In the genomic region with DNA sequence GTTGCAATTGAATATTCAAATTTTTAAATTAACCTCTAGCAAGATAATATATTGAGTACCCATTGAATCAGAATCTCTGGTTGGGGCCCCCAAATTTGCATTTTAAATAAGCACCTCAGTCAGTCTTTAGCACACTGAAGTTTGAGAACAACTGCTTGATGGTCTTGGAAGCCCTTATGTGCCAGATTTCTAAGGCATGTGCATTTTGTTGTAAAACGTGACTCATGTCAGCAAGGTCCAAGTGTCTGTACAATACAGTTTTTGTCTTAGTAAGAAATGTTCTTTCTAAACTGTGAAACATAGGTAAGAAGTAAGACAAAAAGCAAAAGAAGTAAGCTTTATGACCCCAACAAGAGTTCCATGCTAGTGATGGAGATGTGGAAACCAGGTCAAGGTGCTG, we compare ENCODE assay signal across 16 cellular contexts. TPM values are rescaled to one million over a fixed set of nuclear protein-coding genes. Genes with fewer than 3 reads are reported as not detected.
DNase-seq lines count a peak whose midpoint lies in the region; ATAC-seq and TF ChIP-seq lines count a peak whose summit lies in the region.
"Had no signal": no experiment of that assay in that cellular context is flagged by ENCODE, and none has a peak within 500 bp of the region (broad histone marks: within the 10 kb centered on the region; RNA-seq: fewer than 3 reads in every experiment).

No MANE protein-coding gene starts in this region.

- POLR2A ChIA-PET in activated naive CD8-positive, alpha-beta T cell treated with anti-CD3 and anti-CD28 coated beads, Interleukin-2, amount 10 ng/mL, durations not matched to agents 7 days and 5 days (lab: Charles Lee): no interaction called here

- TF ChIP-seq CTCF in fibroblast of mammary gland (conservative IDR thresholded peaks at IDR 0.05; ENCODE audit: control insufficient read depth, insufficient read depth, low read depth, low read length) (no peak), mesothelial cell of epicardium (IDR thresholded peaks at IDR 0.05; ENCODE audit: unreplicated experiment) (no peak)

- H3K27me3 Mint-ChIP-seq in activated naive CD8-positive, alpha-beta T cell treated with anti-CD3 and anti-CD28 coated beads, Interleukin-2, amount 10 ng/mL, durations not matched to agents 7 days and 5 days: no peaks in the 10 kb centered on the region
- H3K27me3 Mint-ChIP-seq in activated naive CD8-positive, alpha-beta T cell treated with anti-CD3 and anti-CD28 coated beads, Interleukin-2, amount 50 U/mL, for 24 hours: no peaks in the 10 kb centered on the region
- H3K27me3 Mint-ChIP-seq in T-helper 17 cell: no peaks in the 10 kb centered on the region
- no peaks in the 10 kb centered on the region for H3K27me3 Mint-ChIP-seq in mesothelial cell of epicardium (ENCODE audit: low read depth)
- H3K27me3 Mint-ChIP-seq: B cell had no signal

- H3K27ac Mint-ChIP-seq in activated naive CD8-positive, alpha-beta T cell treated with anti-CD3 and anti-CD28 coated beads, Interleukin-2, amount 10 ng/mL, durations not matched to agents 7 days and 5 days: peak overlapping the region; percentile 15
- H3K27ac Mint-ChIP-seq in activated naive CD8-positive, alpha-beta T cell treated with anti-CD3 and anti-CD28 coated beads, Interleukin-2, amount 50 U/mL, for 24 hours: no peak overlapping the region
- peak overlapping the region; percentile 74 for H3K27ac Mint-ChIP-seq in T-helper 17 cell
- no peak overlapping the region for H3K27ac Mint-ChIP-seq in mesothelial cell of epicardium
- H3K27ac Mint-ChIP-seq: B cell had no signal

- peaks cover 8% of the 10 kb centered on the region for H3K4me1 Mint-ChIP-seq in activated naive CD8-positive, alpha-beta T cell treated with anti-CD3 and anti-CD28 coated beads, Interleukin-2, amount 10 ng/mL, durations not matched to agents 7 days and 5 days
- H3K4me1 Mint-ChIP-seq in activated naive CD8-positive, alpha-beta T cell treated with anti-CD3 and anti-CD28 coated beads, Interleukin-2, amount 50 U/mL, for 24 hours: peaks cover 4% of the 10 kb centered on the region
- H3K4me1 Mint-ChIP-seq in T-helper 17 cell (peaks cover 13% of the 10 kb centered on the region), mesothelial cell of epicardium (no peaks in the 10 kb centered on the region)

- no peaks in the 10 kb centered on the region for H3K9me3 ChIP-seq in T-helper 17 cell (ENCODE audit: control insufficient read depth, low read length, poor library complexity, severe bottlenecking)
- H3K9me3 ChIP-seq: MG63 had no signal

- H3K4me3 Mint-ChIP-seq in activated naive CD8-positive, alpha-beta T cell treated with anti-CD3 and anti-CD28 coated beads, Interleukin-2, amount 10 ng/mL, durations not matched to agents 7 days and 5 days: no peak overlapping the region
- no peak overlapping the region for H3K4me3 Mint-ChIP-seq in activated naive CD8-positive, alpha-beta T cell treated with anti-CD3 and anti-CD28 coated beads, Interleukin-2, amount 50 U/mL, for 24 hours
- H3K4me3 Mint-ChIP-seq in T-helper 17 cell (no peak overlapping the region), mesothelial cell of epicardium (no peak overlapping the region)
- H3K4me3 Mint-ChIP-seq: B cell had no signal

- no peak overlapping the region for H3K4me3 ChIP-seq in fibroblast of mammary gland (ENCODE audit: control insufficient read depth, low read depth, low read length)
- H3K4me3 ChIP-seq: MG63 had no signal

- no peak for ATAC-seq in activated naive CD8-positive, alpha-beta T cell treated with anti-CD3 and anti-CD28 coated beads, Interleukin-2, amount 10 ng/mL, durations not matched to agents 7 days and 5 days (ENCODE audit: low read depth)
- ATAC-seq in activated naive CD8-positive, alpha-beta T cell treated with anti-CD3 and anti-CD28 coated beads, Interleukin-2, amount 50 U/mL, for 24 hours: no peak
- ATAC-seq in T-helper 17 cell: no peak
- ATAC-seq in GM21825 (IDR thresholded peaks at IDR 0.05; ENCODE audit: unreplicated experiment): no peak

- peaks cover 7% of the 10 kb centered on the region for H3K36me3 Mint-ChIP-seq in activated naive CD8-positive, alpha-beta T cell treated with anti-CD3 and anti-CD28 coated beads, Interleukin-2, amount 10 ng/mL, durations not matched to agents 7 days and 5 days
- peaks cover 25% of the 10 kb centered on the region for H3K36me3 Mint-ChIP-seq in activated naive CD8-positive, alpha-beta T cell treated with anti-CD3 and anti-CD28 coated beads, Interleukin-2, amount 50 U/mL, for 24 hours (ENCODE audit: low read depth)
- H3K36me3 Mint-ChIP-seq in T-helper 17 cell (ENCODE audit: low read depth) (peaks cover 3% of the 10 kb centered on the region), mesothelial cell of epicardium (peaks cover 8% of the 10 kb centered on the region)

- no peak for DNase-seq in activated naive CD8-positive, alpha-beta T cell treated with anti-CD3 and anti-CD28 coated beads, Interleukin-2, amount 10 ng/mL, durations not matched to agents 7 days and 5 days
- DNase-seq in activated naive CD8-positive, alpha-beta T cell treated with anti-CD3 and anti-CD28 coated beads, Interleukin-2, amount 50 U/mL, for 24 hours: no peak
- DNase-seq in T-helper 17 cell: no peak
- peak; percentile 51 for DNase-seq in fibroblast of mammary gland (ENCODE audit: low read depth)
- no peak for DNase-seq in NCI-H1105 treated with DMSO at 0.1 percent for 48 hours (lab: John Stamatoyannopoulos, UW)
- DNase-seq in putamen (ENCODE audit: low spot score): no peak
- no peak for DNase-seq in mesothelial cell of epicardium (ENCODE audit: low spot score in 2 of 2, unreplicated experiment in 2 of 2)
- DNase-seq: EL, H7, KG1, MG63, NCI-H1092 treated with DMSO at 0.1 percent for 48 hours, NCI-H1694 treated with DMSO at 0.1 percent for 48 hours, NCI-H69 had no signal

- no peaks in the 10 kb centered on the region for H3K9me3 Mint-ChIP-seq in activated naive CD8-positive, alpha-beta T cell treated with anti-CD3 and anti-CD28 coated beads, Interleukin-2, amount 10 ng/mL, durations not matched to agents 7 days and 5 days
- no peaks in the 10 kb centered on the region for H3K9me3 Mint-ChIP-seq in activated naive CD8-positive, alpha-beta T cell treated with anti-CD3 and anti-CD28 coated beads, Interleukin-2, amount 50 U/mL, for 24 hours
- H3K9me3 Mint-ChIP-seq in mesothelial cell of epicardium: no peaks in the 10 kb centered on the region

RNA-seq across cellular contexts. Expression of gene PHF2, which starts 59.1 kb away (rescaled TPM):
- total RNA-seq in activated naive CD8-positive, alpha-beta T cell treated with anti-CD3 and anti-CD28 coated beads, Interleukin-2, amount 10 ng/mL, durations not matched to agents 7 days and 5 days: 10 to 100 TPM; 27.9 to 29.5 TPM
- total RNA-seq in T-helper 17 cell (10 to 100 TPM; 24.8 to 27.1 TPM), mesothelial cell of epicardium (37.6 to 38.5 TPM (median 37.6 TPM) in 3 replicates)

Comparison
In these comparisons a context has a peak if more than half of its experiments do, and no peak if none do; other contexts are left out.
1. H3K27ac Mint-ChIP-seq: peak in activated naive CD8-positive, alpha-beta T cell treated with anti-CD3 and anti-CD28 coated beads, Interleukin-2, amount 10 ng/mL, durations not matched to agents 7 days and 5 days (single experiment) and T-helper 17 cell (single experiment); none in activated naive CD8-positive, alpha-beta T cell treated with anti-CD3 and anti-CD28 coated beads, Interleukin-2, amount 50 U/mL, for 24 hours (single experiment) and mesothelial cell of epicardium (single experiment).